Comparison of ENCODE assay signal across 17 cellular contexts in the genomic region with DNA sequence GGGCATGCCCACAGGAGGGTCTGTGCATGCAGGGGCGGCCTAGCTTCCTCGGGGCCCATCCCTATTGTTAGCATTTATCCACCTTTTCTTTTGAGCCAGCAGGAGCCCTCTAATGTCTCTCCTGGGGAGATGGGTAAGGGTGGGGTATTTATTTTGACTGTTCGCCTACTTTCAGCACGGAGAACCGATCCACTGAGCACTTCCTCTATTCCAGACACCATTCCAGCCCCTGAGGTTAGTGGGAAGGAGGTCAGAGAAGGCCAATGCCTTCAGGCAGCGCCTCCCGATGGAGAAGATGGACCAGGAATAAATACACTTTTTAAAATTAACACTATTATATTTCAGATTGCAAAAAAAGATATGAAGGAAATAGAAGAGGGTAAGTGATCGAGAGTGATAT.
DNase-seq lines count a peak whose midpoint lies in the region; ATAC-seq and TF ChIP-seq lines count a peak whose summit lies in the region.
"Had no signal": no experiment of that assay in that cellular context is flagged by ENCODE, and none has a peak within 500 bp of the region (broad histone marks: within the 10 kb centered on the region; RNA-seq: fewer than 3 reads in every experiment).

No MANE protein-coding gene starts in this region.

- no peaks in the 10 kb centered on the region for H3K4me1 ChIP-seq in GM23338 (ENCODE audit: insufficient read depth)
- no peaks in the 10 kb centered on the region for H3K4me1 ChIP-seq in KMS-11 (ENCODE audit: low read depth, poor library complexity, severe bottlenecking)

- TF ChIP-seq CTCF in GM23338 (conservative IDR thresholded peaks at IDR 0.05; ENCODE audit: low read depth in 2 of 2) (peak in 1 of 2 experiments; percentile 39; a peak in 3 of 4 replicates), KMS-11 (conservative IDR thresholded peaks at IDR 0.05; ENCODE audit: low read depth, low read length) (peak; percentile 6; the same call in 1 of the 2 replicates), endothelial cell (IDR thresholded peaks at IDR 0.05; ENCODE audit: unreplicated experiment) (no peak), type B pancreatic cell (conservative IDR thresholded peaks at IDR 0.05) (no peak)

- H3K9me3 Mint-ChIP-seq in GM23338: peaks cover 6% of the 10 kb centered on the region; the same call in 1 of the 3 replicates
- H3K9me3 Mint-ChIP-seq in endothelial cell (ENCODE audit: unreplicated experiment): no peaks in the 10 kb centered on the region
- no peaks in the 10 kb centered on the region for H3K9me3 Mint-ChIP-seq in type B pancreatic cell
- H3K9me3 Mint-ChIP-seq: CD4-positive, alpha-beta memory T cell had no signal

- no peak overlapping the region for H3K4me3 Mint-ChIP-seq in GM23338
- H3K4me3 Mint-ChIP-seq in endothelial cell (ENCODE audit: unreplicated experiment): no peak overlapping the region
- H3K4me3 Mint-ChIP-seq in type B pancreatic cell: no peak overlapping the region
- H3K4me3 Mint-ChIP-seq: CD4-positive, alpha-beta memory T cell had no signal

- H3K36me3 ChIP-seq in GM23338 (ENCODE audit: insufficient read depth): no peaks in the 10 kb centered on the region
- no peaks in the 10 kb centered on the region for H3K36me3 ChIP-seq in KMS-11 (ENCODE audit: insufficient read depth)
- H3K36me3 ChIP-seq: HAP-1 had no signal

- H3K79me2 ChIP-seq in GM23338 (replicated peaks; ENCODE audit: insufficient read depth) (no peaks in the 10 kb centered on the region), KMS-11 (ENCODE audit: insufficient read depth, low read depth) (no peaks in the 10 kb centered on the region)

- no peaks in the 10 kb centered on the region for H4K20me1 ChIP-seq in GM23338 (replicated peaks; ENCODE audit: insufficient read depth)
- H4K20me1 ChIP-seq in KMS-11 (ENCODE audit: insufficient read depth): no peaks in the 10 kb centered on the region

- H3K9ac ChIP-seq in KMS-11: no peak overlapping the region
- H3K9ac ChIP-seq: GM23248 had no signal

- ATAC-seq in GM23338: no peak
- ATAC-seq: GM12878 had no signal

- H3K36me3 Mint-ChIP-seq in GM23338 (ENCODE audit: low read depth) (peaks cover 2% of the 10 kb centered on the region; the same call in 1 of the 3 replicates), endothelial cell (ENCODE audit: low read depth, unreplicated experiment) (peaks cover 5% of the 10 kb centered on the region), type B pancreatic cell (no peaks in the 10 kb centered on the region)
- H3K36me3 Mint-ChIP-seq: CD4-positive, alpha-beta memory T cell had no signal

- no peaks in the 10 kb centered on the region for H3F3A ChIP-seq in GM23338 (replicated peaks; ENCODE audit: low read depth)

- H3K27me3 Mint-ChIP-seq in GM23338 (ENCODE audit: insufficient read depth, low read depth, poor library complexity) (peaks cover 11% of the 10 kb centered on the region), endothelial cell (ENCODE audit: unreplicated experiment) (peaks cover 6% of the 10 kb centered on the region), type B pancreatic cell (peaks cover 3% of the 10 kb centered on the region)

- H3K4me2 ChIP-seq in GM23338 (no peak overlapping the region), KMS-11 (no peak overlapping the region)

- no peaks in the 10 kb centered on the region for H3K9me2 ChIP-seq in GM23338 (ENCODE audit: insufficient read depth)

- H3K27me3 ChIP-seq in GM23338 (ENCODE audit: insufficient read depth): no peaks in the 10 kb centered on the region
- H3K27me3 ChIP-seq in KMS-11 (ENCODE audit: insufficient read depth, low read depth): no peaks in the 10 kb centered on the region

- H3K4me1 Mint-ChIP-seq in GM23338: peaks cover 8% of the 10 kb centered on the region
- peaks cover 41% of the 10 kb centered on the region for H3K4me1 Mint-ChIP-seq in endothelial cell (ENCODE audit: unreplicated experiment)
- peaks cover 1% of the 10 kb centered on the region for H3K4me1 Mint-ChIP-seq in type B pancreatic cell (ENCODE audit: unreplicated experiment)
- H3K4me1 Mint-ChIP-seq: CD4-positive, alpha-beta memory T cell had no signal

- H3K27ac Mint-ChIP-seq in GM23338 (no peak overlapping the region), endothelial cell (ENCODE audit: unreplicated experiment) (peak overlapping the region; percentile 45), type B pancreatic cell (peak overlapping the region; percentile 54)

- H2AFZ ChIP-seq in GM23338: no peak overlapping the region
- H2AFZ ChIP-seq in KMS-11 (ENCODE audit: low read depth): no peak overlapping the region
- H2AFZ ChIP-seq: GM23248 had no signal

- H3K4me3 ChIP-seq in GM23338: no peak overlapping the region
- H3K4me3 ChIP-seq in KMS-11 (IDR thresholded peaks at IDR 0.05; ENCODE audit: insufficient read depth, low read depth, low read length): no peak overlapping the region
- H3K4me3 ChIP-seq: GM12878, GM23248, HAP-1 had no signal

- DNase-seq in GM23338 (ENCODE audit: low spot score): no peak
- DNase-seq in endothelial cell (ENCODE audit: low spot score): no peak
- no peak for DNase-seq in type B pancreatic cell (ENCODE audit: extremely low spot score, unreplicated experiment)
- DNase-seq in nucleus accumbens (lab: John Stamatoyannopoulos, UW): no peak
- DNase-seq in NCI-H345 (lab: John Stamatoyannopoulos, UW): no peak
- DNase-seq in D341Med (ENCODE audit: low spot score): no peak
- DNase-seq: C1 segment of cervical spinal cord; CD4-positive, alpha-beta memory T cell; COR-L47; DMS 273 treated with DMSO at 0.1 percent for 48 hours; DMS79; EL; GDM1; GM23248 had no signal

- H3K27ac ChIP-seq in GM23338 (ENCODE audit: low read depth) (no peak overlapping the region), KMS-11 (no peak overlapping the region)
- H3K27ac ChIP-seq: GM23248 had no signal

TF ChIP-seq in GM23338, 12 proteins besides CTCF, POLR2A, EP300 and RAD21 (continues in another document):
- TF ChIP-seq, protein P1, sequence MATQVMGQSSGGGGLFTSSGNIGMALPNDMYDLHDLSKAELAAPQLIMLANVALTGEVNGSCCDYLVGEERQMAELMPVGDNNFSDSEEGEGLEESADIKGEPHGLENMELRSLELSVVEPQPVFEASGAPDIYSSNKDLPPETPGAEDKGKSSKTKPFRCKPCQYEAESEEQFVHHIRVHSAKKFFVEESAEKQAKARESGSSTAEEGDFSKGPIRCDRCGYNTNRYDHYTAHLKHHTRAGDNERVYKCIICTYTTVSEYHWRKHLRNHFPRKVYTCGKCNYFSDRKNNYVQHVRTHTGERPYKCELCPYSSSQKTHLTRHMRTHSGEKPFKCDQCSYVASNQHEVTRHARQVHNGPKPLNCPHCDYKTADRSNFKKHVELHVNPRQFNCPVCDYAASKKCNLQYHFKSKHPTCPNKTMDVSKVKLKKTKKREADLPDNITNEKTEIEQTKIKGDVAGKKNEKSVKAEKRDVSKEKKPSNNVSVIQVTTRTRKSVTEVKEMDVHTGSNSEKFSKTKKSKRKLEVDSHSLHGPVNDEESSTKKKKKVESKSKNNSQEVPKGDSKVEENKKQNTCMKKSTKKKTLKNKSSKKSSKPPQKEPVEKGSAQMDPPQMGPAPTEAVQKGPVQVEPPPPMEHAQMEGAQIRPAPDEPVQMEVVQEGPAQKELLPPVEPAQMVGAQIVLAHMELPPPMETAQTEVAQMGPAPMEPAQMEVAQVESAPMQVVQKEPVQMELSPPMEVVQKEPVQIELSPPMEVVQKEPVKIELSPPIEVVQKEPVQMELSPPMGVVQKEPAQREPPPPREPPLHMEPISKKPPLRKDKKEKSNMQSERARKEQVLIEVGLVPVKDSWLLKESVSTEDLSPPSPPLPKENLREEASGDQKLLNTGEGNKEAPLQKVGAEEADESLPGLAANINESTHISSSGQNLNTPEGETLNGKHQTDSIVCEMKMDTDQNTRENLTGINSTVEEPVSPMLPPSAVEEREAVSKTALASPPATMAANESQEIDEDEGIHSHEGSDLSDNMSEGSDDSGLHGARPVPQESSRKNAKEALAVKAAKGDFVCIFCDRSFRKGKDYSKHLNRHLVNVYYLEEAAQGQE (IDR thresholded peaks at IDR 0.05; ENCODE audit: unreplicated experiment): no peak
- TF ChIP-seq STAT1 (IDR thresholded peaks at IDR 0.05; ENCODE audit: unreplicated experiment): no peak
- TF ChIP-seq NANOG (IDR thresholded peaks at IDR 0.05; ENCODE audit: borderline replicate concordance): no peak
- no peak for TF ChIP-seq JUNB (IDR thresholded peaks at IDR 0.05; ENCODE audit: unreplicated experiment)
- no peak for TF ChIP-seq POLR2AphosphoS5 (IDR thresholded peaks at IDR 0.05; ENCODE audit: low read depth)
- TF ChIP-seq ZNF331 (CRISPR knock-in tag; IDR thresholded peaks at IDR 0.05; ENCODE audit: low read depth): peak; percentile 84
